ENCODE assay signal across 8 cellular contexts in genomic region chr2:47437287-47437686, GRCh38. TPM values are rescaled to one million over a fixed set of nuclear protein-coding genes. Genes with fewer than 3 reads are reported as not detected.
DNase-seq lines count a peak whose midpoint lies in the region; ATAC-seq, FAIRE-seq and TF ChIP-seq lines count a peak whose summit lies in the region.

No MANE protein-coding gene starts in this region.

- DNase-seq in D721Med (ENCODE audit: insufficient read length, low spot score) (no peak), NAMALWA (ENCODE audit: low spot score) (peak; percentile 66), cerebellum (ENCODE audit: low spot score) (peak; percentile 69), myocyte (ENCODE audit: low read depth) (peak; percentile 57)
- DNase-seq in activated CD8-positive, alpha-beta memory T cell treated with anti-CD3 and anti-CD28 coated beads, Interleukin-2, amount 10 ng/mL, durations not matched to agents 7 days and 5 days = no peak

- ATAC-seq in HG03039 (IDR thresholded peaks at IDR 0.05; ENCODE audit: unreplicated experiment) = no peak
- no peak for ATAC-seq in HG03342 (IDR thresholded peaks at IDR 0.05; ENCODE audit: unreplicated experiment)
- ATAC-seq in GM18868 (IDR thresholded peaks at IDR 0.05; ENCODE audit: unreplicated experiment) = no peak
- ATAC-seq in activated CD8-positive, alpha-beta memory T cell treated with anti-CD3 and anti-CD28 coated beads, Interleukin-2, amount 10 ng/mL, durations not matched to agents 7 days and 5 days = no peak

- FAIRE-seq in D721Med (lab: Jason Lieb, UNC) = no peak

- no peaks in the 10 kb centered on the region for H3K9me3 Mint-ChIP-seq in activated CD8-positive, alpha-beta memory T cell treated with anti-CD3 and anti-CD28 coated beads, Interleukin-2, amount 10 ng/mL, durations not matched to agents 7 days and 5 days (ENCODE audit: low read depth)

- CTCF ChIA-PET in activated CD8-positive, alpha-beta memory T cell treated with anti-CD3 and anti-CD28 coated beads, Interleukin-2, amount 10 ng/mL, durations not matched to agents 7 days and 5 days (lab: Charles Lee) = interaction anchor here (0.6 to 3.3 kb wide), 6 partner anchors 14 to 330 kb away, joined by 3 to 19 read pairs (median 3); no protein-coding TSS in a partner anchor

- peaks cover 19% of the 10 kb centered on the region for H3K36me3 Mint-ChIP-seq in activated CD8-positive, alpha-beta memory T cell treated with anti-CD3 and anti-CD28 coated beads, Interleukin-2, amount 10 ng/mL, durations not matched to agents 7 days and 5 days

- TF ChIP-seq CTCF in D721Med (IDR thresholded peaks at IDR 0.05; ENCODE audit: insufficient read depth, missing control alignments) = peak; percentile 57

- H3K27ac Mint-ChIP-seq in activated CD8-positive, alpha-beta memory T cell treated with anti-CD3 and anti-CD28 coated beads, Interleukin-2, amount 10 ng/mL, durations not matched to agents 7 days and 5 days = no peak overlapping the region

- H3K4me3 Mint-ChIP-seq in activated CD8-positive, alpha-beta memory T cell treated with anti-CD3 and anti-CD28 coated beads, Interleukin-2, amount 10 ng/mL, durations not matched to agents 7 days and 5 days = no peak overlapping the region

- no peaks in the 10 kb centered on the region for H3K4me1 Mint-ChIP-seq in activated CD8-positive, alpha-beta memory T cell treated with anti-CD3 and anti-CD28 coated beads, Interleukin-2, amount 10 ng/mL, durations not matched to agents 7 days and 5 days

- no peaks in the 10 kb centered on the region for H3K27me3 Mint-ChIP-seq in activated CD8-positive, alpha-beta memory T cell treated with anti-CD3 and anti-CD28 coated beads, Interleukin-2, amount 10 ng/mL, durations not matched to agents 7 days and 5 days

RNA-seq across cellular contexts. Expression of gene MSH2, which starts 34.3 kb away (rescaled TPM):
- total RNA-seq in cerebellum (74.9 TPM), myocyte (17.2 and 17.5 TPM in 2 replicates)
- 7.9 TPM for polyA plus RNA-seq in myocyte (2012)
- total RNA-seq in activated CD8-positive, alpha-beta memory T cell treated with anti-CD3 and anti-CD28 coated beads, Interleukin-2, amount 10 ng/mL, durations not matched to agents 7 days and 5 days = 10 to 100 TPM; 45.7 to 57.4 TPM

Comparison
In these comparisons a context has a peak if more than half of its experiments do, and no peak if none do; other contexts are left out.
1. DNase-seq: peak in NAMALWA (single experiment), cerebellum (single experiment) and myocyte (single experiment); none in D721Med (single experiment) and activated CD8-positive, alpha-beta memory T cell treated with anti-CD3 and anti-CD28 coated beads, Interleukin-2, amount 10 ng/mL, durations not matched to agents 7 days and 5 days (single experiment).